Comparison of ENCODE assay signal across 9 cellular contexts in genomic region chr12:5965950-5966383, GRCh38. TPM values are rescaled to one million over a fixed set of nuclear protein-coding genes. Genes with fewer than 3 reads are reported as not detected.
A peak's percentile ranks its signal among the peaks of the same experiment; 100 is the strongest.
DNase-seq lines count a peak whose midpoint lies in the region; ATAC-seq, FAIRE-seq and TF ChIP-seq lines count a peak whose summit lies in the region.
"Had no signal": no experiment of that assay in that cellular context is flagged by ENCODE, and none has a peak within 500 bp of the region (broad histone marks: within the 10 kb centered on the region; RNA-seq: fewer than 3 reads in every experiment).

No MANE protein-coding gene starts in this region.

- H3K27ac ChIP-seq in CD4-positive, CD25-positive, alpha-beta regulatory T cell (ENCODE audit: insufficient read depth, low read length, poor library complexity, severe bottlenecking), result no peak overlapping the region
- H3K27ac ChIP-seq in gastroesophageal sphincter (no peak overlapping the region), pancreas (no peak overlapping the region)
- H3K27ac ChIP-seq: skin epidermis had no signal

- TF ChIP-seq CTCF in gastroesophageal sphincter (IDR thresholded peaks at IDR 0.05) (peak in 3 of 4 experiments; percentile 50 to 78 (median 62)), pancreas (IDR thresholded peaks at IDR 0.05) (peak; percentile 62 to 84 (median 78))

- no peak overlapping the region for H3K9ac ChIP-seq in NT2/D1 (ENCODE audit: insufficient read length, low read depth)

- no peaks in the 10 kb centered on the region for H3K9me3 ChIP-seq in CD4-positive, CD25-positive, alpha-beta regulatory T cell (ENCODE audit: control insufficient read depth in 2 of 2, low read length in 2 of 2)
- H3K9me3 ChIP-seq in NT2/D1 (ENCODE audit: insufficient read depth, low read length) (no peaks in the 10 kb centered on the region), gastroesophageal sphincter (no peaks in the 10 kb centered on the region), pancreas (no peaks in the 10 kb centered on the region)

- peak; percentile 65 to 71 for ATAC-seq in CD4-positive, CD25-positive, alpha-beta regulatory T cell (ENCODE audit: low read depth in 2 of 2)
- ATAC-seq in gastroesophageal sphincter (peak; percentile 69), pancreas (peak; percentile 73 to 94 (median 92)), HG03097 (IDR thresholded peaks at IDR 0.05; ENCODE audit: low FRiP score, unreplicated experiment) (no peak), HG03520 (IDR thresholded peaks at IDR 0.05; ENCODE audit: unreplicated experiment) (no peak)

- H3K27ac Mint-ChIP-seq in CD4-positive, CD25-positive, alpha-beta regulatory T cell, result no peak overlapping the region
- no peak overlapping the region for H3K27ac Mint-ChIP-seq in activated T-helper 1 cell treated with anti-CD3 and anti-CD28 coated beads, Interleukin-12 subunit alpha, Interleukin-12 subunit beta, Interleukin-2, Interleukin-4 antibody, amounts not matched to agents 30 ng/mL and 10 ng/mL and 1 ng/mL, durations not matched to agents 14 hours and 24 hours and 36 hours

- H3K4me1 Mint-ChIP-seq in CD4-positive, CD25-positive, alpha-beta regulatory T cell, result peaks cover 0 to 5% (median 1%) of the 10 kb centered on the region in 4 donors
- no peaks in the 10 kb centered on the region for H3K4me1 Mint-ChIP-seq in activated T-helper 1 cell treated with anti-CD3 and anti-CD28 coated beads, Interleukin-12 subunit alpha, Interleukin-12 subunit beta, Interleukin-2, Interleukin-4 antibody, amounts not matched to agents 30 ng/mL and 10 ng/mL and 1 ng/mL, durations not matched to agents 14 hours and 24 hours and 36 hours (ENCODE audit: low read depth)

- no peak for FAIRE-seq in pancreas (lab: Jason Lieb, UNC)

- H3K27me3 ChIP-seq in CD4-positive, CD25-positive, alpha-beta regulatory T cell (ENCODE audit: control insufficient read depth, insufficient read depth, low read length), result no peaks in the 10 kb centered on the region
- H3K27me3 ChIP-seq in NT2/D1 (ENCODE audit: insufficient read depth, insufficient read length), result peaks cover 22% of the 10 kb centered on the region
- H3K27me3 ChIP-seq in gastroesophageal sphincter, result no peaks in the 10 kb centered on the region
- peaks cover 0 to 3% (median 0%) of the 10 kb centered on the region in 4 donors for H3K27me3 ChIP-seq in pancreas

- no peak overlapping the region for H3K4me3 Mint-ChIP-seq in CD4-positive, CD25-positive, alpha-beta regulatory T cell
- H3K4me3 Mint-ChIP-seq in activated T-helper 1 cell treated with anti-CD3 and anti-CD28 coated beads, Interleukin-12 subunit alpha, Interleukin-12 subunit beta, Interleukin-2, Interleukin-4 antibody, amounts not matched to agents 30 ng/mL and 10 ng/mL and 1 ng/mL, durations not matched to agents 14 hours and 24 hours and 36 hours, result no peak overlapping the region

- no peaks in the 10 kb centered on the region for H3K36me3 ChIP-seq in CD4-positive, CD25-positive, alpha-beta regulatory T cell (ENCODE audit: control insufficient read depth, insufficient read depth, low read length)
- H3K36me3 ChIP-seq in NT2/D1 (ENCODE audit: insufficient read depth, insufficient read length, low read length) (no peaks in the 10 kb centered on the region), gastroesophageal sphincter (peaks cover 0 to 6% of the 10 kb centered on the region in 2 donors), pancreas (no peaks in the 10 kb centered on the region)

- peak; percentile 10 to 32 (median 30) for DNase-seq in CD4-positive, CD25-positive, alpha-beta regulatory T cell
- DNase-seq in HEK293T (ENCODE audit: extremely low spot score), result peak; percentile 75
- peak; percentile 74 for DNase-seq in NT2/D1 (ENCODE audit: low read depth, low spot score)
- peak; percentile 11 for DNase-seq in activated T-helper 1 cell treated with anti-CD3 and anti-CD28 coated beads, Interleukin-12 subunit alpha, Interleukin-12 subunit beta, Interleukin-2, Interleukin-4 antibody, amounts not matched to agents 30 ng/mL and 10 ng/mL and 1 ng/mL, durations not matched to agents 14 hours and 24 hours and 36 hours (ENCODE audit: low spot score)
- peak; percentile 11 to 80 (median 55) for DNase-seq in pancreas

- intact Hi-C loops in activated T-helper 1 cell treated with anti-CD3 and anti-CD28 coated beads, Interleukin-12 subunit alpha, Interleukin-12 subunit beta, Interleukin-2, Interleukin-4 antibody, amounts not matched to agents 30 ng/mL and 10 ng/mL and 1 ng/mL, durations not matched to agents 14 hours and 24 hours and 36 hours (cut with micrococcal nuclease), result loop anchor here (1.0 kb wide), 2 partner anchors 74 to 319 kb away; no protein-coding TSS in a partner anchor
- intact Hi-C loops in pancreas (cut with DNase I), result no loop called here

- CTCF ChIA-PET in HEK293T (lab: Yijun Ruan, JAX), result interaction anchor here (0.7 to 2.0 kb wide), 7 partner anchors 16 to 766 kb away, joined by 3 to 7 read pairs (median 6); no protein-coding TSS in a partner anchor

- H3K9me3 Mint-ChIP-seq in CD4-positive, CD25-positive, alpha-beta regulatory T cell, result no peaks in the 10 kb centered on the region
- H3K9me3 Mint-ChIP-seq in activated T-helper 1 cell treated with anti-CD3 and anti-CD28 coated beads, Interleukin-12 subunit alpha, Interleukin-12 subunit beta, Interleukin-2, Interleukin-4 antibody, amounts not matched to agents 30 ng/mL and 10 ng/mL and 1 ng/mL, durations not matched to agents 14 hours and 24 hours and 36 hours, result no peaks in the 10 kb centered on the region

- H3K27me3 Mint-ChIP-seq in CD4-positive, CD25-positive, alpha-beta regulatory T cell, result peaks cover 9% of the 10 kb centered on the region
- no peaks in the 10 kb centered on the region for H3K27me3 Mint-ChIP-seq in activated T-helper 1 cell treated with anti-CD3 and anti-CD28 coated beads, Interleukin-12 subunit alpha, Interleukin-12 subunit beta, Interleukin-2, Interleukin-4 antibody, amounts not matched to agents 30 ng/mL and 10 ng/mL and 1 ng/mL, durations not matched to agents 14 hours and 24 hours and 36 hours (ENCODE audit: insufficient read depth)

- no peaks in the 10 kb centered on the region for H3K36me3 Mint-ChIP-seq in CD4-positive, CD25-positive, alpha-beta regulatory T cell
- H3K36me3 Mint-ChIP-seq in activated T-helper 1 cell treated with anti-CD3 and anti-CD28 coated beads, Interleukin-12 subunit alpha, Interleukin-12 subunit beta, Interleukin-2, Interleukin-4 antibody, amounts not matched to agents 30 ng/mL and 10 ng/mL and 1 ng/mL, durations not matched to agents 14 hours and 24 hours and 36 hours (ENCODE audit: low read depth), result no peaks in the 10 kb centered on the region

- POLR2A ChIA-PET in HEK293T (lab: Yijun Ruan, JAX), result no interaction called here

- 60 to 63% methylated on average over 2 to 4 of the region's 9 CpGs for WGBS in gastroesophageal sphincter (ENCODE audit: low coverage in 1 of 2), 2 donors
- 25 to 26% methylated on average over 9 of the region's 9 CpGs for WGBS in pancreas, 2 donors

- no peak for TF ChIP-seq EP300 in gastroesophageal sphincter (IDR thresholded peaks at IDR 0.05)

- no peak overlapping the region for H3K4me3 ChIP-seq in CD4-positive, CD25-positive, alpha-beta regulatory T cell (ENCODE audit: low read depth, low read length)
- H3K4me3 ChIP-seq in NT2/D1 (ENCODE audit: insufficient read length, low read depth), result no peak overlapping the region
- no peak overlapping the region for H3K4me3 ChIP-seq in gastroesophageal sphincter
- H3K4me3 ChIP-seq in pancreas, result no peak overlapping the region
- H3K4me3 ChIP-seq: skin epidermis had no signal

- no peak for TF ChIP-seq POLR2A in gastroesophageal sphincter (IDR thresholded peaks at IDR 0.05)

- no peaks in the 10 kb centered on the region for H3K4me1 ChIP-seq in CD4-positive, CD25-positive, alpha-beta regulatory T cell (ENCODE audit: control insufficient read depth, insufficient read depth, low read length, poor library complexity, severe bottlenecking)
- peaks cover 25% of the 10 kb centered on the region for H3K4me1 ChIP-seq in NT2/D1 (ENCODE audit: insufficient read depth, insufficient read length)
- no peaks in the 10 kb centered on the region for H3K4me1 ChIP-seq in gastroesophageal sphincter
- H3K4me1 ChIP-seq in pancreas, result no peaks in the 10 kb centered on the region

TF ChIP-seq in HEK293T, 16 proteins besides CTCF, POLR2A, EP300 and RAD21:
- no peak for TF ChIP-seq SP1 (IDR thresholded peaks at IDR 0.05)
- TF ChIP-seq NFRKB (IDR thresholded peaks at IDR 0.05), result no peak
- TF ChIP-seq ELF4 (IDR thresholded peaks at IDR 0.05), result no peak
- TF ChIP-seq, protein P1, sequence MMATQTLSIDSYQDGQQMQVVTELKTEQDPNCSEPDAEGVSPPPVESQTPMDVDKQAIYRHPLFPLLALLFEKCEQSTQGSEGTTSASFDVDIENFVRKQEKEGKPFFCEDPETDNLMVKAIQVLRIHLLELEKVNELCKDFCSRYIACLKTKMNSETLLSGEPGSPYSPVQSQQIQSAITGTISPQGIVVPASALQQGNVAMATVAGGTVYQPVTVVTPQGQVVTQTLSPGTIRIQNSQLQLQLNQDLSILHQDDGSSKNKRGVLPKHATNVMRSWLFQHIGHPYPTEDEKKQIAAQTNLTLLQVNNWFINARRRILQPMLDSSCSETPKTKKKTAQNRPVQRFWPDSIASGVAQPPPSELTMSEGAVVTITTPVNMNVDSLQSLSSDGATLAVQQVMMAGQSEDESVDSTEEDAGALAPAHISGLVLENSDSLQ (IDR thresholded peaks at IDR 0.05), result no peak
- no peak for TF ChIP-seq TARDBP (IDR thresholded peaks at IDR 0.05)
- no peak for TF ChIP-seq HDGF (IDR thresholded peaks at IDR 0.05; ENCODE audit: borderline replicate concordance)
- no peak for TF ChIP-seq FOXM1 (IDR thresholded peaks at IDR 0.05; ENCODE audit: borderline replicate concordance)
- no peak for TF ChIP-seq ARNT (IDR thresholded peaks at IDR 0.05)
- no peak for TF ChIP-seq ZNF384 (IDR thresholded peaks at IDR 0.05)
- no peak for TF ChIP-seq BHLHE40 (IDR thresholded peaks at IDR 0.05; ENCODE audit: borderline replicate concordance)
- no peak for TF ChIP-seq CTBP1 (IDR thresholded peaks at IDR 0.05; ENCODE audit: borderline replicate concordance)
- TF ChIP-seq FOXK2 (IDR thresholded peaks at IDR 0.05), result no peak
- TF ChIP-seq SUZ12 (IDR thresholded peaks at IDR 0.05), result no peak
- TF ChIP-seq L3MBTL2 (conservative IDR thresholded peaks at IDR 0.05), result no peak
- no peak for TF ChIP-seq FOXA1 (IDR thresholded peaks at IDR 0.05)
- TF ChIP-seq LEF1 (IDR thresholded peaks at IDR 0.05; ENCODE audit: borderline replicate concordance), result no peak

RNA-seq across cellular contexts. Expression of gene ANO2, which starts 20.9 kb away (rescaled TPM):
- 0.10 TPM for total RNA-seq in CD4-positive, CD25-positive, alpha-beta regulatory T cell
- polyA plus RNA-seq in CD4-positive, CD25-positive, alpha-beta regulatory T cell, result not detected
- total RNA-seq in activated T-helper 1 cell treated with anti-CD3 and anti-CD28 coated beads, Interleukin-12 subunit alpha, Interleukin-12 subunit beta, Interleukin-2, Interleukin-4 antibody, amounts not matched to agents 30 ng/mL and 10 ng/mL and 1 ng/mL, durations not matched to agents 14 hours and 24 hours and 36 hours, result not detected in 2 replicates
- total RNA-seq in gastroesophageal sphincter (10 to 100 TPM in 1 of 4 donors, 1 to 10 TPM in 3; 3.1 to 10.9 (median 6.7) TPM), pancreas (1 to 10 TPM in 2 of 6 donors, under 1 TPM in 4; 0.43 to 1.2 (median 0.81) TPM)
- 1 to 10 TPM; 2.2 to 2.4 TPM for polyA plus RNA-seq in pancreas

Comparison
In these comparisons a context has a peak if more than half of its experiments do, and no peak if none do; other contexts are left out.
1. ATAC-seq: peak in CD4-positive, CD25-positive, alpha-beta regulatory T cell (2 of 2), gastroesophageal sphincter (single experiment) and pancreas (4 of 4); none in HG03097 (single experiment) and HG03520 (single experiment).
2. DNase-seq: peak in every context shown above with its lines; median percentile 75 in HEK293T; 74 in NT2/D1; 55 in pancreas; 30 in CD4-positive, CD25-positive, alpha-beta regulatory T cell; 11 in activated T-helper 1 cell treated with anti-CD3 and anti-CD28 coated beads, Interleukin-12 subunit alpha, Interleukin-12 subunit beta, Interleukin-2, Interleukin-4 antibody, amounts not matched to agents 30 ng/mL and 10 ng/mL and 1 ng/mL, durations not matched to agents 14 hours and 24 hours and 36 hours.